ENCODE assay signal across 19 cellular contexts in the genomic region with DNA sequence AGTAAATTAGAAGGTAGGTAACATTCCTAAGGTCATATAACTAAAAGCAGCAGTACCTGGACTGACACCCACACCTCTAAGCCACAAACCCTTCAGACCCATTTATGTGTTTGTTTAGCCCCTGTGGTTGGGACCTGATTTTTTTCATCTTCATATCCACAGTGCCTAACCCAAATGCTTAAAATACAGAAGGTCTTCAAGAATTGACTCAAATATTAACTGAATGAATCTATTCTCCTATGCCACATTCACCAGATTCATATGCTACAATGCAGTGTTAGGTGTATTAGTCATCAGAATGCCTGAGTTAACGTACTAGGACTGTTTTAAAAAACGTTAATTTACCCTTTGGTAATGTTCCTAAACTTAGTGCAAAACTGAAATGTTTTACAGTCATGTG.
A peak's percentile ranks its signal among the peaks of the same experiment; 100 is the strongest.
DNase-seq lines count a peak whose midpoint lies in the region; ATAC-seq and TF ChIP-seq lines count a peak whose summit lies in the region.
"Had no signal": no experiment of that assay in that cellular context is flagged by ENCODE, and none has a peak within 500 bp of the region (broad histone marks: within the 10 kb centered on the region; RNA-seq: fewer than 3 reads in every experiment).

No MANE protein-coding gene starts in this region.

- H3K27me3 ChIP-seq in foreskin keratinocyte, result no peaks in the 10 kb centered on the region

- H3K9me3 Mint-ChIP-seq in effector memory CD8-positive, alpha-beta T cell, result peaks cover 5 to 17% of the 10 kb centered on the region in 2 donors

- TF ChIP-seq CTCF in foreskin keratinocyte (conservative IDR thresholded peaks at IDR 0.05), result no peak
- no peak for TF ChIP-seq CTCF in coronary artery (IDR thresholded peaks at IDR 0.05)

- no peak overlapping the region for H3K4me3 ChIP-seq in coronary artery

- no peaks in the 10 kb centered on the region for H3K27me3 Mint-ChIP-seq in effector memory CD8-positive, alpha-beta T cell
- H3K27me3 Mint-ChIP-seq: activated naive CD8-positive, alpha-beta T cell treated with anti-CD3 and anti-CD28 coated beads, Interleukin-2, amount 10 ng/mL, durations not matched to agents 7 days and 5 days; stimulated activated naive CD8-positive, alpha-beta T cell treated with anti-CD3 and anti-CD28 coated beads, Interleukin-15, Interleukin-2, amounts not matched to agents 100 ng/mL and 50 ng/mL, for 24 hours had no signal

- H3K36me3 Mint-ChIP-seq in effector memory CD8-positive, alpha-beta T cell (ENCODE audit: insufficient read depth), result no peaks in the 10 kb centered on the region

- H3K27ac Mint-ChIP-seq in effector memory CD8-positive, alpha-beta T cell, result no peak overlapping the region
- H3K27ac Mint-ChIP-seq: activated naive CD8-positive, alpha-beta T cell treated with anti-CD3 and anti-CD28 coated beads, Interleukin-2, amount 10 ng/mL, durations not matched to agents 7 days and 5 days; activated T-helper 1 cell treated with anti-CD3 and anti-CD28 coated beads, Interleukin-12 subunit alpha, Interleukin-12 subunit beta, Interleukin-2, Interleukin-4 antibody, amounts not matched to agents 30 ng/mL and 10 ng/mL and 1 ng/mL, durations not matched to agents 14 hours and 24 hours and 36 hours; natural killer cell; stimulated activated naive CD8-positive, alpha-beta T cell treated with anti-CD3 and anti-CD28 coated beads, Interleukin-15, Interleukin-2, amounts not matched to agents 100 ng/mL and 50 ng/mL, for 24 hours had no signal

- ATAC-seq in GM18861 (IDR thresholded peaks at IDR 0.05; ENCODE audit: unreplicated experiment), result peak; percentile 80
- ATAC-seq in HG02938 (IDR thresholded peaks at IDR 0.05; ENCODE audit: unreplicated experiment), result peak; percentile 70
- ATAC-seq in foreskin keratinocyte, result peak; percentile 34
- no peak for ATAC-seq in effector memory CD8-positive, alpha-beta T cell (replicated peaks)
- no peak for ATAC-seq in HG02840 (IDR thresholded peaks at IDR 0.05; ENCODE audit: low FRiP score, unreplicated experiment)
- ATAC-seq: HCT116, natural killer cell, PC-3 had no signal

- no peaks in the 10 kb centered on the region for H3K4me1 Mint-ChIP-seq in effector memory CD8-positive, alpha-beta T cell (ENCODE audit: low read depth in 2 of 2)
- H3K4me1 Mint-ChIP-seq: activated naive CD8-positive, alpha-beta T cell treated with anti-CD3 and anti-CD28 coated beads, Interleukin-2, amount 10 ng/mL, durations not matched to agents 7 days and 5 days; natural killer cell had no signal

- H3K27ac ChIP-seq in foreskin keratinocyte (no peak overlapping the region), coronary artery (no peak overlapping the region)

- DNase-seq in RKO (ENCODE audit: low spot score), result peak; percentile 29
- peak in 1 of 2 donors; percentile 19 for DNase-seq in foreskin keratinocyte
- no peak for DNase-seq in NCI-H1417 treated with DMSO at 0.1 percent for 48 hours (lab: John Stamatoyannopoulos, UW)
- DNase-seq in effector memory CD8-positive, alpha-beta T cell, result no peak
- DNase-seq in coronary artery (ENCODE audit: low spot score), result no peak
- DNase-seq: activated naive CD8-positive, alpha-beta T cell treated with anti-CD3 and anti-CD28 coated beads, Interleukin-2, amount 10 ng/mL, durations not matched to agents 7 days and 5 days; DMS79; erythroblast; natural killer cell; NCI-H146; NCI-H82; PC-3; posterior cingulate gyrus had no signal

- H3K4me1 ChIP-seq in foreskin keratinocyte, result no peaks in the 10 kb centered on the region

- H3K4me3 Mint-ChIP-seq in effector memory CD8-positive, alpha-beta T cell, result no peak overlapping the region
- H3K4me3 Mint-ChIP-seq: activated naive CD8-positive, alpha-beta T cell treated with anti-CD3 and anti-CD28 coated beads, Interleukin-2, amount 10 ng/mL, durations not matched to agents 7 days and 5 days; activated T-helper 1 cell treated with anti-CD3 and anti-CD28 coated beads, Interleukin-12 subunit alpha, Interleukin-12 subunit beta, Interleukin-2, Interleukin-4 antibody, amounts not matched to agents 30 ng/mL and 10 ng/mL and 1 ng/mL, durations not matched to agents 14 hours and 24 hours and 36 hours; natural killer cell; stimulated activated naive CD8-positive, alpha-beta T cell treated with anti-CD3 and anti-CD28 coated beads, Interleukin-15, Interleukin-2, amounts not matched to agents 100 ng/mL and 50 ng/mL, for 24 hours had no signal

Comparison
In these comparisons a context has a peak if more than half of its experiments do, and no peak if none do; other contexts are left out.
1. ATAC-seq: peak in GM18861 (single experiment), HG02938 (single experiment) and foreskin keratinocyte (single experiment); none in effector memory CD8-positive, alpha-beta T cell (single experiment) and HG02840 (single experiment).